Comparison of ENCODE assay signal across 19 cellular contexts in genomic region chr6:9456241-9456658, GRCh38.
A peak's percentile ranks its signal among the peaks of the same experiment; 100 is the strongest.
DNase-seq lines count a peak whose midpoint lies in the region; ATAC-seq, FAIRE-seq and TF ChIP-seq lines count a peak whose summit lies in the region.
"Had no signal": no experiment of that assay in that cellular context is flagged by ENCODE, and none has a peak within 500 bp of the region (broad histone marks: within the 10 kb centered on the region; RNA-seq: fewer than 3 reads in every experiment).

No MANE protein-coding gene starts in this region.

- H3K27me3 ChIP-seq in GM23248 (replicated peaks; ENCODE audit: insufficient read depth) = no peaks in the 10 kb centered on the region
- H3K27me3 ChIP-seq: BLaER1 treated with 17β-estradiol and CSF1 and Interleukin-3, amounts not matched to agents 10 nM and 100 nM; ovary; vagina had no signal

- no peak overlapping the region for H3K4me3 ChIP-seq in kidney (ENCODE audit: low read length in 2 of 2)
- no peak overlapping the region for H3K4me3 ChIP-seq in GM23248
- H3K4me3 ChIP-seq: BLaER1 treated with 17β-estradiol and CSF1 and Interleukin-3, amounts not matched to agents 10 nM and 100 nM; ovary; vagina had no signal

- H4K20me1 ChIP-seq in GM23248 (ENCODE audit: insufficient read depth) = no peaks in the 10 kb centered on the region
- H4K20me1 ChIP-seq: BLaER1 treated with 17β-estradiol and CSF1 and Interleukin-3, amounts not matched to agents 10 nM and 100 nM had no signal

- H3F3A ChIP-seq in GM23248 (ENCODE audit: insufficient read depth) = no peaks in the 10 kb centered on the region

- peak; percentile 87 to 95 for DNase-seq in NCI-H1930 (lab: John Stamatoyannopoulos, UW)
- peak; percentile 18 for DNase-seq in kidney
- no peak for DNase-seq in activated CD4-positive, CD25-positive, alpha-beta regulatory T cell (lab: John Stamatoyannopoulos, UW)
- no peak for DNase-seq in GM23248
- DNase-seq in GM13977 (ENCODE audit: low spot score) = no peak
- no peak for DNase-seq in activated CD4-positive, alpha-beta T cell treated with anti-CD3 and anti-CD28 coated beads, Interleukin-2, amount 10 ng/mL, durations not matched to agents 7 days and 5 days
- DNase-seq: activated CD8-positive, alpha-beta T cell treated with anti-CD3 and anti-CD28 coated beads for 36 hours; central memory CD4-positive, alpha-beta T cell; DMS79 treated with DMSO at 0.1 percent for 48 hours; NCI-H1105; ovary; SHP77 treated with DMSO at 0.1 percent for 48 hours; stimulated activated naive CD4-positive, alpha-beta T cell had no signal

- intact Hi-C loops in kidney (cut with DNase I) = no loop called here

- H2AFZ ChIP-seq in GM23248 = no peak overlapping the region

- H3K27ac Mint-ChIP-seq in activated CD4-positive, alpha-beta T cell treated with anti-CD3 and anti-CD28 coated beads, Interleukin-2, amount 10 ng/mL, durations not matched to agents 7 days and 5 days = no peak overlapping the region
- H3K27ac Mint-ChIP-seq: activated CD8-positive, alpha-beta T cell treated with anti-CD3 and anti-CD28 coated beads for 36 hours; activated T-helper 1 cell treated with anti-CD3 and anti-CD28 coated beads, Interleukin-12 subunit alpha, Interleukin-12 subunit beta, Interleukin-2, Interleukin-4 antibody, amounts not matched to agents 30 ng/mL and 10 ng/mL and 1 ng/mL, durations not matched to agents 14 hours and 24 hours and 36 hours had no signal

- no peaks in the 10 kb centered on the region for H3K4me1 Mint-ChIP-seq in activated CD4-positive, alpha-beta T cell treated with anti-CD3 and anti-CD28 coated beads, Interleukin-2, amount 10 ng/mL, durations not matched to agents 7 days and 5 days

- H3K4me1 ChIP-seq in kidney (ENCODE audit: control insufficient read depth in 1 of 2, insufficient read depth in 1 of 2, low read depth in 1 of 2, low read length in 2 of 2) = no peaks in the 10 kb centered on the region
- H3K4me1 ChIP-seq in GM23248 (ENCODE audit: insufficient read depth) = no peaks in the 10 kb centered on the region
- H3K4me1 ChIP-seq: vagina had no signal

- H3K27me3 Mint-ChIP-seq in activated CD4-positive, alpha-beta T cell treated with anti-CD3 and anti-CD28 coated beads, Interleukin-2, amount 10 ng/mL, durations not matched to agents 7 days and 5 days = no peaks in the 10 kb centered on the region
- H3K27me3 Mint-ChIP-seq: activated CD8-positive, alpha-beta T cell treated with anti-CD3 and anti-CD28 coated beads for 36 hours had no signal

- FAIRE-seq in kidney (lab: Jason Lieb, UNC) = no peak
- FAIRE-seq: keratinocyte had no signal

- 0 out of 2 replicates have a peak, but pooled peaks cover 4% of the 10 kb centered on the region for H3K9me2 ChIP-seq in GM23248 (ENCODE audit: insufficient read depth)

- peaks cover 0 to 2% of the 10 kb centered on the region in 2 donors for H3K9me3 ChIP-seq in kidney (ENCODE audit: control insufficient read depth in 1 of 2, low read length in 2 of 2)
- no peaks in the 10 kb centered on the region for H3K9me3 ChIP-seq in GM23248 (ENCODE audit: low read depth)
- H3K9me3 ChIP-seq: BLaER1 treated with 17β-estradiol and CSF1 and Interleukin-3, amounts not matched to agents 10 nM and 100 nM; ovary; vagina had no signal

- WGBS in GM23248 (ENCODE audit: low coverage in 1 of 2, low lambda C conversion rate in 2 of 2, missing lambda C conversion rate in 2 of 2), 2 experiments = 58 to 61% methylated on average over 4 of the region's 4 CpGs

- TF ChIP-seq CTCF in kidney (IDR thresholded peaks at IDR 0.05; ENCODE audit: borderline replicate concordance, extremely low read depth, insufficient read depth) (no peak), GM13977 (IDR thresholded peaks at IDR 0.05; ENCODE audit: extremely low read depth, insufficient read depth, missing control alignments) (no peak)

- CTCF ChIA-PET in activated CD4-positive, alpha-beta T cell treated with anti-CD3 and anti-CD28 coated beads, Interleukin-2, amount 10 ng/mL, durations not matched to agents 7 days and 5 days (lab: Charles Lee) = no interaction called here

- ATAC-seq in GM18868 (IDR thresholded peaks at IDR 0.05; ENCODE audit: unreplicated experiment) = peak; percentile 71
- ATAC-seq in SK-N-SH treated with all-trans-retinoic acid at 6 μM for 48 hours = peak; percentile 26; the same call in 1 of the 3 replicates
- ATAC-seq: activated CD8-positive, alpha-beta T cell treated with anti-CD3 and anti-CD28 coated beads for 36 hours had no signal

- H3K4me2 ChIP-seq in GM23248 (ENCODE audit: unreplicated experiment) = no peak overlapping the region

- no peaks in the 10 kb centered on the region for H3K79me2 ChIP-seq in GM23248 (ENCODE audit: insufficient read depth)

- in situ Hi-C loops in GM23248 (cut with MboI) (no loop called here), GM13977 (cut with MboI; ENCODE audit: low pct_unique_long_range_greater_than_20kb, low sequenced_read_pairs, unreplicated experiment) (no loop called here)

- H3K9me3 Mint-ChIP-seq in activated CD4-positive, alpha-beta T cell treated with anti-CD3 and anti-CD28 coated beads, Interleukin-2, amount 10 ng/mL, durations not matched to agents 7 days and 5 days = no peaks in the 10 kb centered on the region
- H3K9me3 Mint-ChIP-seq: activated CD8-positive, alpha-beta T cell treated with anti-CD3 and anti-CD28 coated beads for 36 hours; activated T-helper 1 cell treated with anti-CD3 and anti-CD28 coated beads, Interleukin-12 subunit alpha, Interleukin-12 subunit beta, Interleukin-2, Interleukin-4 antibody, amounts not matched to agents 30 ng/mL and 10 ng/mL and 1 ng/mL, durations not matched to agents 14 hours and 24 hours and 36 hours had no signal

- H3K27ac ChIP-seq in kidney (ENCODE audit: low read depth in 2 of 2, low read length in 2 of 2) (no peak overlapping the region), GM23248 (no peak overlapping the region)
- H3K27ac ChIP-seq: BLaER1 treated with 17β-estradiol and CSF1 and Interleukin-3, amounts not matched to agents 10 nM and 100 nM; ovary; vagina had no signal

- POLR2A ChIA-PET in activated CD4-positive, alpha-beta T cell treated with anti-CD3 and anti-CD28 coated beads, Interleukin-2, amount 10 ng/mL, durations not matched to agents 7 days and 5 days (lab: Charles Lee) = no interaction called here

- no peak overlapping the region for H3K4me3 Mint-ChIP-seq in activated CD4-positive, alpha-beta T cell treated with anti-CD3 and anti-CD28 coated beads, Interleukin-2, amount 10 ng/mL, durations not matched to agents 7 days and 5 days
- H3K4me3 Mint-ChIP-seq: activated CD8-positive, alpha-beta T cell treated with anti-CD3 and anti-CD28 coated beads for 36 hours; activated T-helper 1 cell treated with anti-CD3 and anti-CD28 coated beads, Interleukin-12 subunit alpha, Interleukin-12 subunit beta, Interleukin-2, Interleukin-4 antibody, amounts not matched to agents 30 ng/mL and 10 ng/mL and 1 ng/mL, durations not matched to agents 14 hours and 24 hours and 36 hours had no signal

- H3K36me3 Mint-ChIP-seq in activated CD4-positive, alpha-beta T cell treated with anti-CD3 and anti-CD28 coated beads, Interleukin-2, amount 10 ng/mL, durations not matched to agents 7 days and 5 days (ENCODE audit: low read depth) = no peaks in the 10 kb centered on the region

- H3K9ac ChIP-seq in kidney (ENCODE audit: low read length in 2 of 2) (no peak overlapping the region), GM23248 (no peak overlapping the region)
- H3K9ac ChIP-seq: BLaER1 treated with 17β-estradiol and CSF1 and Interleukin-3, amounts not matched to agents 10 nM and 100 nM had no signal

- H3K36me3 ChIP-seq in kidney (ENCODE audit: control insufficient read depth in 1 of 2, insufficient read depth in 2 of 2, low read length in 2 of 2) = no peaks in the 10 kb centered on the region
- H3K36me3 ChIP-seq in GM23248 (ENCODE audit: low read depth) = no peaks in the 10 kb centered on the region
- H3K36me3 ChIP-seq: BLaER1 treated with 17β-estradiol and CSF1 and Interleukin-3, amounts not matched to agents 10 nM and 100 nM; ovary; vagina had no signal

TF ChIP-seq in SK-N-SH treated with all-trans-retinoic acid at 6 μM for 48 hours, 23 proteins besides CTCF, POLR2A, EP300 and RAD21 (continues in another document):
- TF ChIP-seq ZNF8 (CRISPR knock-in tag; IDR thresholded peaks at IDR 0.05) (no peak), BACH2 (CRISPR knock-in tag; IDR thresholded peaks at IDR 0.05; ENCODE audit: borderline replicate concordance) (no peak), CREB5 (CRISPR knock-in tag; IDR thresholded peaks at IDR 0.05; ENCODE audit: low read depth) (no peak), CSDC2 (CRISPR knock-in tag; IDR thresholded peaks at IDR 0.05) (no peak), ARNTL (CRISPR knock-in tag; IDR thresholded peaks at IDR 0.05; ENCODE audit: borderline replicate concordance, low read depth) (no peak), ZC3H10 (CRISPR knock-in tag; IDR thresholded peaks at IDR 0.05) (no peak), OSR1 (CRISPR knock-in tag; IDR thresholded peaks at IDR 0.05) (no peak), SNAI2 (CRISPR knock-in tag; IDR thresholded peaks at IDR 0.05) (no peak), TCF4 (CRISPR knock-in tag; IDR thresholded peaks at IDR 0.05; ENCODE audit: borderline replicate concordance) (no peak), ZFP3 (CRISPR knock-in tag; IDR thresholded peaks at IDR 0.05) (no peak), POU6F1 (CRISPR knock-in tag; IDR thresholded peaks at IDR 0.05; ENCODE audit: borderline replicate concordance, low read depth) (no peak)

Comparison
In these comparisons a context has a peak if more than half of its experiments do, and no peak if none do; other contexts are left out.
1. DNase-seq: peak in NCI-H1930 (2 of 2) and kidney (single experiment); none in activated CD4-positive, CD25-positive, alpha-beta regulatory T cell (0 of 4), GM23248 (single experiment), GM13977 (single experiment) and activated CD4-positive, alpha-beta T cell treated with anti-CD3 and anti-CD28 coated beads, Interleukin-2, amount 10 ng/mL, durations not matched to agents 7 days and 5 days (single experiment).